In the genomic region with DNA sequence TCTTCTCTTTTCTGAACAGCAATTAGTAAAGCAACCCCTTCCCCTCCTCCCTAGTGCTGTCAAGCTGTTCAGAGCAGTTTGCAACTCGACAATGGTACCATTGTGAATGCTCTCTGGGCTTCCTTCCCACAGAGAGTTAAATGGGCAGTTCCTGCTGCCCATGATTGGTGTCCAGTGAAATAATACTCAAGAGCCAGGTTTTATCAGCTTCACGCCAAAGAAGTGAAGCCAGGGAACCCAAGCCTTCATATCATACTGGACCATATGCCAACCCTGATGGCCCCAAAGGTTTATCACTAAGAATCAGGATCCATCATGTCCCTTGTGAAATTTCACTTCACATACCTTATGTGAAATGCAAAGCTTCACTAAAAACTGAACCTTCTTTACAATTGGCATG, we compare ENCODE assay signal across 1 cellular context.
TF ChIP-seq lines count a peak whose summit lies in the region.

No MANE protein-coding gene starts in this region.

TF ChIP-seq in WTC11, 78 proteins besides CTCF, POLR2A, EP300 and RAD21 (continued from another document):
- TF ChIP-seq, protein P1, sequence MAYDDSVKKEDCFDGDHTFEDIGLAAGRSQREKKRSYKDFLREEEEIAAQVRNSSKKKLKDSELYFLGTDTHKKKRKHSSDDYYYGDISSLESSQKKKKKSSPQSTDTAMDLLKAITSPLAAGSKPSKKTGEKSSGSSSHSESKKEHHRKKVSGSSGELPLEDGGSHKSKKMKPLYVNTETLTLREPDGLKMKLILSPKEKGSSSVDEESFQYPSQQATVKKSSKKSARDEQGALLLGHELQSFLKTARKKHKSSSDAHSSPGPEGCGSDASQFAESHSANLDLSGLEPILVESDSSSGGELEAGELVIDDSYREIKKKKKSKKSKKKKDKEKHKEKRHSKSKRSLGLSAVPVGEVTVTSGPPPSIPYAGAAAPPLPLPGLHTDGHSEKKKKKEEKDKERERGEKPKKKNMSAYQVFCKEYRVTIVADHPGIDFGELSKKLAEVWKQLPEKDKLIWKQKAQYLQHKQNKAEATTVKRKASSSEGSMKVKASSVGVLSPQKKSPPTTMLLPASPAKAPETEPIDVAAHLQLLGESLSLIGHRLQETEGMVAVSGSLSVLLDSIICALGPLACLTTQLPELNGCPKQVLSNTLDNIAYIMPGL (CRISPR knock-in tag; IDR thresholded peaks at IDR 0.05): no peak
- TF ChIP-seq PRRX2 (CRISPR knock-in tag; IDR thresholded peaks at IDR 0.05): no peak
- TF ChIP-seq SMAD4 (CRISPR knock-in tag; IDR thresholded peaks at IDR 0.05): no peak
- TF ChIP-seq CREM (CRISPR knock-in tag; IDR thresholded peaks at IDR 0.05): no peak
- TF ChIP-seq SP1 (CRISPR knock-in tag; conservative IDR thresholded peaks at IDR 0.05): no peak
- no peak for TF ChIP-seq CBFB (CRISPR knock-in tag; IDR thresholded peaks at IDR 0.05; ENCODE audit: low read depth)
- TF ChIP-seq NFYB (CRISPR knock-in tag; conservative IDR thresholded peaks at IDR 0.05; ENCODE audit: low read depth): no peak
